ENCODE assay signal across 2 cellular contexts in the genomic region with DNA sequence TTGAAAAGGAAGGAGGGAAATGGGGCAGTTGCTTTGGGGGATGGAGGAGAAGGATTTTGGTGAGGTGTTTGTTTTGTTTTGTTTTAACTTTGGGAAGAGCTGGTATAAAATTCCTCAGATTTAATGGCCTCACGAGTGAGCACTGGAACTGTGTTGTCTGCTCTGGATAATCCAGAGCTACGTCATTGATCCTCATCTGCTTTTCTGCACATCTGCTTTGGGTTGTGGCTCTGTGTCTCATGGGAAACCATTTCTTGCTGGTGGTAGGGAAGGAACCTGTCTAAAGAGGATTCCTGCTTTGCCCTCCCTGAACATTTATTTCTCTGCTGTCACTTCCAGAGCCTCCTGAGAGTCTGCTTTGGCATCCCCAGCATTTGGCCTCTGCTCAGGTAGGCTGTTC.
TF ChIP-seq lines count a peak whose summit lies in the region.

No MANE protein-coding gene starts in this region.

TF ChIP-seq in SK-N-SH, 30 proteins besides CTCF, POLR2A, EP300 and RAD21 (continued from another document):
- TF ChIP-seq, protein P1, sequence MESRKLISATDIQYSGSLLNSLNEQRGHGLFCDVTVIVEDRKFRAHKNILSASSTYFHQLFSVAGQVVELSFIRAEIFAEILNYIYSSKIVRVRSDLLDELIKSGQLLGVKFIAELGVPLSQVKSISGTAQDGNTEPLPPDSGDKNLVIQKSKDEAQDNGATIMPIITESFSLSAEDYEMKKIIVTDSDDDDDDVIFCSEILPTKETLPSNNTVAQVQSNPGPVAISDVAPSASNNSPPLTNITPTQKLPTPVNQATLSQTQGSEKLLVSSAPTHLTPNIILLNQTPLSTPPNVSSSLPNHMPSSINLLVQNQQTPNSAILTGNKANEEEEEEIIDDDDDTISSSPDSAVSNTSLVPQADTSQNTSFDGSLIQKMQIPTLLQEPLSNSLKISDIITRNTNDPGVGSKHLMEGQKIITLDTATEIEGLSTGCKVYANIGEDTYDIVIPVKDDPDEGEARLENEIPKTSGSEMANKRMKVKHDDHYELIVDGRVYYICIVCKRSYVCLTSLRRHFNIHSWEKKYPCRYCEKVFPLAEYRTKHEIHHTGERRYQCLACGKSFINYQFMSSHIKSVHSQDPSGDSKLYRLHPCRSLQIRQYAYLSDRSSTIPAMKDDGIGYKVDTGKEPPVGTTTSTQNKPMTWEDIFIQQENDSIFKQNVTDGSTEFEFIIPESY (IDR thresholded peaks at IDR 0.05; ENCODE audit: borderline replicate concordance, low read depth), result no peak
- TF ChIP-seq GABPA (IDR thresholded peaks at IDR 0.05; ENCODE audit: low read depth) (no peak), ELF1 (IDR thresholded peaks at IDR 0.05) (no peak), MEF2A (IDR thresholded peaks at IDR 0.05; ENCODE audit: borderline replicate concordance, low read depth) (no peak), RCOR1 (IDR thresholded peaks at IDR 0.05; ENCODE audit: low read length) (no peak), NFIC (IDR thresholded peaks at IDR 0.05; ENCODE audit: borderline replicate concordance) (no peak), NRF1 (IDR thresholded peaks at IDR 0.05; ENCODE audit: low read depth, low read length) (no peak), SIN3A (IDR thresholded peaks at IDR 0.05; ENCODE audit: borderline replicate concordance, low read depth, low read length) (no peak), FOSL2 (IDR thresholded peaks at IDR 0.05; ENCODE audit: borderline replicate concordance, low read depth) (no peak)
- TF ChIP-seq, protein P2, sequence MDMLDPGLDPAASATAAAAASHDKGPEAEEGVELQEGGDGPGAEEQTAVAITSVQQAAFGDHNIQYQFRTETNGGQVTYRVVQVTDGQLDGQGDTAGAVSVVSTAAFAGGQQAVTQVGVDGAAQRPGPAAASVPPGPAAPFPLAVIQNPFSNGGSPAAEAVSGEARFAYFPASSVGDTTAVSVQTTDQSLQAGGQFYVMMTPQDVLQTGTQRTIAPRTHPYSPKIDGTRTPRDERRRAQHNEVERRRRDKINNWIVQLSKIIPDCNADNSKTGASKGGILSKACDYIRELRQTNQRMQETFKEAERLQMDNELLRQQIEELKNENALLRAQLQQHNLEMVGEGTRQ (IDR thresholded peaks at IDR 0.05; ENCODE audit: borderline replicate concordance, low read depth, low read length), result no peak
- TF ChIP-seq, protein P3, sequence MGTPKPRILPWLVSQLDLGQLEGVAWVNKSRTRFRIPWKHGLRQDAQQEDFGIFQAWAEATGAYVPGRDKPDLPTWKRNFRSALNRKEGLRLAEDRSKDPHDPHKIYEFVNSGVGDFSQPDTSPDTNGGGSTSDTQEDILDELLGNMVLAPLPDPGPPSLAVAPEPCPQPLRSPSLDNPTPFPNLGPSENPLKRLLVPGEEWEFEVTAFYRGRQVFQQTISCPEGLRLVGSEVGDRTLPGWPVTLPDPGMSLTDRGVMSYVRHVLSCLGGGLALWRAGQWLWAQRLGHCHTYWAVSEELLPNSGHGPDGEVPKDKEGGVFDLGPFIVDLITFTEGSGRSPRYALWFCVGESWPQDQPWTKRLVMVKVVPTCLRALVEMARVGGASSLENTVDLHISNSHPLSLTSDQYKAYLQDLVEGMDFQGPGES (IDR thresholded peaks at IDR 0.05; ENCODE audit: low read depth, low read length), result no peak
TF ChIP-seq in SK-N-SH: peak in this region for 0.

TF ChIP-seq in SK-N-SH treated with all-trans-retinoic acid at 6 μM for 48 hours, 23 proteins besides CTCF, POLR2A, EP300 and RAD21 (continued from another document):
- TF ChIP-seq, protein P4, sequence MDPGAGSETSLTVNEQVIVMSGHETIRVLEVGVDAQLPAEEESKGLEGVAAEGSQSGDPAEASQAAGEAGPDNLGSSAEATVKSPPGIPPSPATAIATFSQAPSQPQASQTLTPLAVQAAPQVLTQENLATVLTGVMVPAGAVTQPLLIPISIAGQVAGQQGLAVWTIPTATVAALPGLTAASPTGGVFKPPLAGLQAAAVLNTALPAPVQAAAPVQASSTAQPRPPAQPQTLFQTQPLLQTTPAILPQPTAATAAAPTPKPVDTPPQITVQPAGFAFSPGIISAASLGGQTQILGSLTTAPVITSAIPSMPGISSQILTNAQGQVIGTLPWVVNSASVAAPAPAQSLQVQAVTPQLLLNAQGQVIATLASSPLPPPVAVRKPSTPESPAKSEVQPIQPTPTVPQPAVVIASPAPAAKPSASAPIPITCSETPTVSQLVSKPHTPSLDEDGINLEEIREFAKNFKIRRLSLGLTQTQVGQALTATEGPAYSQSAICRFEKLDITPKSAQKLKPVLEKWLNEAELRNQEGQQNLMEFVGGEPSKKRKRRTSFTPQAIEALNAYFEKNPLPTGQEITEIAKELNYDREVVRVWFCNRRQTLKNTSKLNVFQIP (CRISPR knock-in tag; IDR thresholded peaks at IDR 0.05; ENCODE audit: borderline replicate concordance, low read depth), result no peak
- no peak for TF ChIP-seq ZFP3 (CRISPR knock-in tag; IDR thresholded peaks at IDR 0.05)
